In the genomic region with DNA sequence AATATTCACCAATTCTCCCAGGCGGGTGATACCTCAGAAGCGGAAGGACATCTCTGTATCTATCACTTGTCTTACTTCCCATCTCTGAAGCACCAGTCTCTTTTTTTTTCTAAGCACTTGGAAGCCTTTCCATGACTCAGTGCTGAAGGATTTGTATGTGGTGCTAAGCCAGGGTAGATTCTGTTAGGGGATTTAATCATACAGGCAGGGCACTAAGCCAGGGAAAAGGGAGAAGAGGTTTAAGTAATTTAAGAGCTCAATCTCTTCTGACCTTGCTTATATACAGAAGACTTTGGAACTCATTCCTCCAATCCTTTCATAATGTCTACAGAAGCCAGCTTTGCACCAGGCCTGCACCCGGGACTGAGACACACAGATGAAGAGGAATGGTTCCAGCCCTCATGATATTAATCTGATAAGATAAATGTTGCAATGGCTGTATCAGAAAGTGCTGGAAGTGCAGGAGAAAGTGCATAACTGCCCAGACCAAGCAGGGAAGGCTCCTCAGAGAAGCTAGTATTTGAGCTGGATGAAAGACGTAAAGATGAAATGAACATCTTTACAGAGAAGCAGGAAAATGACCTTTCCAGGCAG, we compare ENCODE assay signal across 16 cellular contexts. TPM values are rescaled to one million over a fixed set of nuclear protein-coding genes. Genes with fewer than 3 reads are reported as not detected.
DNase-seq lines count a peak whose midpoint lies in the region; ATAC-seq and TF ChIP-seq lines count a peak whose summit lies in the region.
"Had no signal": no experiment of that assay in that cellular context is flagged by ENCODE, and none has a peak within 500 bp of the region (broad histone marks: within the 10 kb centered on the region; RNA-seq: fewer than 3 reads in every experiment).

No MANE protein-coding gene starts in this region.

- no peak overlapping the region for H3K4me3 Mint-ChIP-seq in nephron
- H3K4me3 Mint-ChIP-seq: activated T-helper 1 cell treated with anti-CD3 and anti-CD28 coated beads, Interleukin-12 subunit alpha, Interleukin-12 subunit beta, Interleukin-2, Interleukin-4 antibody, amounts not matched to agents 30 ng/mL and 10 ng/mL and 1 ng/mL, durations not matched to agents 14 hours and 24 hours and 36 hours; CD4-positive, alpha-beta memory T cell; central memory CD8-positive, alpha-beta T cell; GM23338; neural progenitor cell had no signal

- peaks cover 0 to 15% (median 0%) of the 10 kb centered on the region in 3 donors for H3K9me3 ChIP-seq in gastroesophageal sphincter
- H3K9me3 ChIP-seq: vagina had no signal

- peaks cover 15% of the 10 kb centered on the region for H3K4me1 Mint-ChIP-seq in nephron
- H3K4me1 Mint-ChIP-seq: CD4-positive, alpha-beta memory T cell; central memory CD8-positive, alpha-beta T cell; GM23338; neural progenitor cell had no signal

- DNase-seq in AG10803 (ENCODE audit: low read depth): peak; percentile 74
- peak; percentile 67 for DNase-seq in NCI-H446 treated with DMSO at 0.1 percent for 48 hours (lab: John Stamatoyannopoulos, UW)
- DNase-seq in dedifferentiated amniotic fluid mesenchymal stem cell (ENCODE audit: extremely low spot score): peak; percentile 59
- no peak for DNase-seq in LoVo (ENCODE audit: low spot score)
- DNase-seq in MV-4-11 (lab: John Stamatoyannopoulos, UW): no peak
- DNase-seq: activated CD4-positive, alpha-beta T cell treated with anti-CD3 and anti-CD28 coated beads for 48 hours; CD4-positive, alpha-beta memory T cell; NK-92 treated with Interleukin-12 subunit alpha and Interleukin-12 subunit beta, amount 100 ng/mL, for 24 hours had no signal

- H3K27ac ChIP-seq in gastroesophageal sphincter: no peak overlapping the region
- H3K27ac ChIP-seq: neural progenitor cell, vagina had no signal

- ATAC-seq in gastroesophageal sphincter: no peak
- ATAC-seq in GM21381 (IDR thresholded peaks at IDR 0.05; ENCODE audit: unreplicated experiment): no peak
- ATAC-seq: GM23338 had no signal

- H3K27ac Mint-ChIP-seq in nephron: peak overlapping the region in 2 of 3 experiments; percentile 4 to 41
- H3K27ac Mint-ChIP-seq: activated T-helper 1 cell treated with anti-CD3 and anti-CD28 coated beads, Interleukin-12 subunit alpha, Interleukin-12 subunit beta, Interleukin-2, Interleukin-4 antibody, amounts not matched to agents 30 ng/mL and 10 ng/mL and 1 ng/mL, durations not matched to agents 14 hours and 24 hours and 36 hours; CD4-positive, alpha-beta memory T cell; GM23338; neural progenitor cell had no signal

- H3K36me3 Mint-ChIP-seq in nephron (ENCODE audit: low read depth): peaks cover 15% of the 10 kb centered on the region
- H3K36me3 Mint-ChIP-seq: neural progenitor cell had no signal

- no peaks in the 10 kb centered on the region for H3K36me3 ChIP-seq in gastroesophageal sphincter
- H3K36me3 ChIP-seq: neural progenitor cell, vagina had no signal

- no peak overlapping the region for H3K4me3 ChIP-seq in AG10803 (ENCODE audit: low read length)
- H3K4me3 ChIP-seq in gastroesophageal sphincter: no peak overlapping the region
- H3K4me3 ChIP-seq: GM23338, neural progenitor cell, vagina had no signal

- TF ChIP-seq POLR2A in gastroesophageal sphincter (IDR thresholded peaks at IDR 0.05): no peak

- no peaks in the 10 kb centered on the region for H3K27me3 ChIP-seq in gastroesophageal sphincter
- H3K27me3 ChIP-seq: vagina had no signal

- no peak for TF ChIP-seq CTCF in AG10803 (conservative IDR thresholded peaks at IDR 0.05; ENCODE audit: low read length)
- no peak for TF ChIP-seq CTCF in nephron (IDR thresholded peaks at IDR 0.05; ENCODE audit: unreplicated experiment in 3 of 3)
- TF ChIP-seq CTCF in gastroesophageal sphincter (IDR thresholded peaks at IDR 0.05): no peak

- TF ChIP-seq EP300 in gastroesophageal sphincter (IDR thresholded peaks at IDR 0.05): no peak

- H3K9me3 Mint-ChIP-seq in nephron: peaks cover 17% of the 10 kb centered on the region
- H3K9me3 Mint-ChIP-seq: activated T-helper 1 cell treated with anti-CD3 and anti-CD28 coated beads, Interleukin-12 subunit alpha, Interleukin-12 subunit beta, Interleukin-2, Interleukin-4 antibody, amounts not matched to agents 30 ng/mL and 10 ng/mL and 1 ng/mL, durations not matched to agents 14 hours and 24 hours and 36 hours; central memory CD8-positive, alpha-beta T cell had no signal

- 30 to 60% methylated on average over 3 to 4 of the region's 4 CpGs for WGBS in gastroesophageal sphincter (ENCODE audit: low coverage in 1 of 2), 2 donors

- no peaks in the 10 kb centered on the region for H3K4me1 ChIP-seq in gastroesophageal sphincter
- H3K4me1 ChIP-seq: neural progenitor cell, vagina had no signal

- peaks cover 8% of the 10 kb centered on the region for H3K27me3 Mint-ChIP-seq in nephron (ENCODE audit: low read depth)

RNA-seq across cellular contexts. Expression of a gene that starts 11.0 kb away (rescaled TPM):
- under 1 TPM in 2 of 4 donors, not detected in 2; 0.19 to 0.67 TPM for total RNA-seq in gastroesophageal sphincter
- total RNA-seq: activated T-helper 1 cell treated with anti-CD3 and anti-CD28 coated beads, Interleukin-12 subunit alpha, Interleukin-12 subunit beta, Interleukin-2, Interleukin-4 antibody, amounts not matched to agents 30 ng/mL and 10 ng/mL and 1 ng/mL, durations not matched to agents 14 hours and 24 hours and 36 hours; GM23338 had no signal

Comparison
In these comparisons a context has a peak if more than half of its experiments do, and no peak if none do; other contexts are left out.
1. DNase-seq: peak in AG10803 (single experiment), NCI-H446 treated with DMSO at 0.1 percent for 48 hours (single experiment) and dedifferentiated amniotic fluid mesenchymal stem cell (single experiment); none in LoVo (single experiment) and MV-4-11 (single experiment).